ENCODE assay signal across 1 cellular context in the genomic region with DNA sequence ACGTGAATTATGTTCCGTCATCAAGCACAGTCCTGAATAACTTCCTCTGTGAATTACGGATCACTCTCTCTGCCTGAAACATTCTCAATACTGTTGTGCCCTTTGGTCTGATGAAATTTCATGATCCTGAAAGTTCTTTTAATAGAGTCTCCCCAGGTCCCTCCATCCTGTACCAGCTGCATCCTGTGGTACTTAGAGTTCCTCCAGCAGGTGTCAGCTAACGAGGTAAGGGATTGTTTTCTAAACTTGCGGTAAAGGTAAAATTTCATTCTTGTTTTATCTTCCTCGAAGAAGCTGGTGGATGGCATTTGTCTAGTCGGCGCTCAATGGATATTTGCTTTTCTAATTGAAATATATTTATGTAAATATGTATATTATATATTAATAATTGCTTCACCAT.
TF ChIP-seq lines count a peak whose summit lies in the region.

No MANE protein-coding gene starts in this region.

TF ChIP-seq in WTC11, 78 proteins besides CTCF, POLR2A, EP300 and RAD21 (continued from another document):
- TF ChIP-seq, protein P1, sequence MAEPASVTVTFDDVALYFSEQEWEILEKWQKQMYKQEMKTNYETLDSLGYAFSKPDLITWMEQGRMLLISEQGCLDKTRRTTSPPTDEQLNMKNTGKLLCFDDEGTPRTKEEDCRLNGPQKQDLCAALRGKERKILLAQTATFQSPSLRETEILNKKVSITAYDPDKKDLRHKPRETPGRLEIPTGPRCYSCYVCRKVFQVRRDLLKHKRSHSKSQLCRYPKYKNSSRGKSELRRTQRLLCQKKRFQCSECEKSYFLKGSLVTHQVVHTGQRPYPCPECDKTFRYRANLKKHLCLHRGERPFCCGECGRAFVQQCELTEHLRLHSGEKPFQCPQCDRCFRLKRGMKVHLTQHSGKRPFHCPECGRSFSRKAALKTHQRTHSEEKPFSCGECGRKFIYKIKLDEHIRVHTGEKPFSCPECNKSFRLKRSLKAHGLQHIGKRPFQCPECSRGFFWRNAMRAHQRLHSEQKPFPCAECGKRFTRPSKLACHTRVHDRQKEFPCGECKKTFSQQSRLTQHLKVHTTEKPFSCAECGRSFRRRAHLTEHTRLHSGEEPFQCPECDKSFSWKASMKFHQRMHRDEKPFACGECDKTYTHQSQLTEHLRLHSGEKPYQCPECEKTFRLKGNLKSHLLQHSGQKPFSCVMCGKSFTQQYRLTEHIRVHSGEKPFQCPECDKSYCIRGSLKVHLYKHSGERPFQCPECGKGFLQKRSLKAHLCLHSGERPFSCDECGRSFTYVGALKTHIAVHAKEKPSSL (CRISPR knock-in tag; conservative IDR thresholded peaks at IDR 0.05), result no peak
